In the genomic region with DNA sequence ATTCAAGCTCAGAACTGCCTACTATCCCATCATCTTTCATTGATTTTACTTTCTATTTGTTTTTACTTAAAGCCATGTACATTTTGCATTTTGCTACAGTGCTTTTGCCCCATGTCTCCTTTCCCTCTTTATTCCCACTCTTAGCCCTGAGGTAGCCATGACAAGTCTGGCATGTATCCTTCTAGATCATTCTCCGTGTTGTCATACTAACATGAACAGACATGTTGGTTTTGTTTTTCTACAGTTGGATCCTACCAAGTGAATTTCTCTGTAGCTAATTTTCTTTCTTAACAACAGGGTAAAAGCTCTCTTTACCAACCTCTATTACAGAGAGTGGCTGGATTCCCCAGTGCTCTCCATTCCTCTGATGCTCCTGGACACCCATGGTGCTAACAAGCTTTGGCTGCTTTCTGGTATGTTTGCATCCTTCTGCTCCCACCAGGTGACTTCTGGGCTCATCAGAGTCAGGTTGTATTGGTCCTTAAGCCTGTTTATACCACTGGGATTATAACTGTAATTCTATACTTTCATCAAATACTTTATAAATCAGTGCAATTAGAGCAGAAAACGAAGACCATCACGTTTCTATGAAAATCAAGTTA, we compare ENCODE assay signal across 28 cellular contexts.
"Had no signal": no experiment of that assay in that cellular context is flagged by ENCODE, and none has a peak within 500 bp of the region (broad histone marks: within the 10 kb centered on the region; RNA-seq: fewer than 3 reads in every experiment).

No MANE protein-coding gene starts in this region.

- H3K9me3 ChIP-seq: prostate gland, testis, thyroid gland, vagina had no signal

- FAIRE-seq: islet of Langerhans had no signal

- H3K27ac ChIP-seq: left ventricle myocardium inferior, neural progenitor cell, neutrophil, prostate gland, skin epidermis, stomach, testis, thyroid gland, transverse colon, upper lobe of left lung, vagina had no signal

- H3K4me2 ChIP-seq: neural progenitor cell had no signal

- H3K27me3 ChIP-seq: neural progenitor cell, neutrophil, stomach, testis, thyroid gland, upper lobe of left lung, vagina had no signal

- H3K36me3 Mint-ChIP-seq: immature natural killer cell, neural progenitor cell had no signal

- DNase-seq: hypothalamus; immature natural killer cell; left ventricle myocardium inferior; naive thymus-derived CD8-positive, alpha-beta T cell; occipital lobe; retina; right cardiac atrium; stimulated activated CD4-positive, alpha-beta T cell treated with anti-CD3 and anti-CD28 coated beads, Interleukin-12 subunit alpha, Interleukin-12 subunit beta, amount 100 ng/mL, for 4 hours; stimulated activated CD4-positive, alpha-beta T cell treated with anti-CD3 and anti-CD28 coated beads, Interleukin-15, amount 100 ng/mL, for 24 hours; stimulated activated CD4-positive, alpha-beta T cell treated with anti-CD3 and anti-CD28 coated beads, Interleukin-2, amount 100 ng/mL, for 24 hours; stimulated activated CD4-positive, alpha-beta T cell treated with anti-CD3 and anti-CD28 coated beads, Interleukin-4, amount 100 ng/mL, for 1 hour; stimulated activated naive B cell treated with anti-CD40 and anti-IgM and Interleukin-4, amounts not matched to agents 10 μg/mL and 1 μg/mL and 100 μg/mL, for 72 hours; stimulated activated naive CD8-positive, alpha-beta T cell treated with anti-CD3 and anti-CD28 coated beads, Interleukin-15, Interleukin-2, amounts not matched to agents 100 U/mL and 50 U/mL, for 24 hours; stomach; testis; thyroid gland; transverse colon; upper lobe of left lung had no signal

- H3K9ac ChIP-seq: neural progenitor cell had no signal

- H3K36me3 ChIP-seq: left ventricle myocardium inferior, neural progenitor cell, neutrophil, prostate gland, stomach, thyroid gland, transverse colon, upper lobe of left lung, vagina had no signal

- H3K4me3 ChIP-seq: left ventricle myocardium inferior, lung, neural progenitor cell, prostate gland, skin epidermis, stomach, testis, thyroid gland, transverse colon, upper lobe of left lung, vagina had no signal

- H3K4me1 Mint-ChIP-seq: immature natural killer cell; memory B cell; naive thymus-derived CD8-positive, alpha-beta T cell had no signal

- H3K4me3 Mint-ChIP-seq: immature natural killer cell; memory B cell; naive thymus-derived CD8-positive, alpha-beta T cell; nephron; neural progenitor cell; stimulated activated naive B cell treated with anti-CD40 and anti-IgM and Interleukin-4, amounts not matched to agents 10 μg/mL and 1 μg/mL and 100 μg/mL, for 72 hours had no signal

- H3K27ac Mint-ChIP-seq: immature natural killer cell; memory B cell; naive thymus-derived CD8-positive, alpha-beta T cell; nephron; stimulated activated naive B cell treated with anti-CD40 and anti-IgM and Interleukin-4, amounts not matched to agents 10 μg/mL and 1 μg/mL and 100 μg/mL, for 72 hours had no signal

- H2AFZ ChIP-seq: neural progenitor cell had no signal

- H3K27me3 Mint-ChIP-seq: memory B cell had no signal

- H3K4me1 ChIP-seq: left ventricle myocardium inferior, neural progenitor cell, prostate gland, stomach, testis, thyroid gland, transverse colon, upper lobe of left lung, vagina had no signal

- ATAC-seq: naive thymus-derived CD8-positive, alpha-beta T cell; right cardiac atrium; sciatic nerve; stimulated activated naive B cell treated with anti-CD40 and anti-IgM and Interleukin-4, amounts not matched to agents 10 μg/mL and 1 μg/mL and 100 μg/mL, for 72 hours; stimulated activated naive CD8-positive, alpha-beta T cell treated with anti-CD3 and anti-CD28 coated beads, Interleukin-15, Interleukin-2, amounts not matched to agents 100 U/mL and 50 U/mL, for 24 hours had no signal
